In the genomic region with DNA sequence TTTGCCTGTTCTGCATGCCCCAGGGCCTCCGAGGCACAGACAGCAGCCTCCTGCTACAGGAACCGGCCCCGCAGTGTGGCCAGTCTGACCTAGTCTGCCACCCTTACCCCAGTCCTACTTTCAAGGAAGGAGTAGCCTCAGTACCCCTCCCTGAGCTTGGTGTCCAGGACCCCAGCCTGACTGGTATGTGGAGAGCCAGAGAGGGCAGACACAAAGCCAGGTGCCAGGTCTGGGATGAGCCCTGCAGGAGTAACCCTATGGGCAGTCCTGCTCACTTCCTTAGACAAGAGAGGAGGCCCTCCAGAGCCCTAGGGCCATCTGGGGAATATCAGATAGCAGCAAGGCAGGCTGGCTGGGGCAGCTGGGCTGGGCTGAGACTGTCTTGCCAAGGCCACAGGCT, we compare ENCODE assay signal across 20 cellular contexts.
DNase-seq lines count a peak whose midpoint lies in the region; ATAC-seq and TF ChIP-seq lines count a peak whose summit lies in the region.
"Had no signal": no experiment of that assay in that cellular context is flagged by ENCODE, and none has a peak within 500 bp of the region (broad histone marks: within the 10 kb centered on the region; RNA-seq: fewer than 3 reads in every experiment).

No MANE protein-coding gene starts in this region.

- peaks cover 21% of the 10 kb centered on the region for H3K27me3 Mint-ChIP-seq in activated CD4-positive, alpha-beta memory T cell treated with anti-CD3 and anti-CD28 coated beads, Interleukin-2, amount 10 ng/mL, durations not matched to agents 7 days and 5 days

- no peak overlapping the region for H3K27ac ChIP-seq in gastroesophageal sphincter
- H3K27ac ChIP-seq: 22Rv1, GM23248, RWPE1, SJSA1 had no signal

- no peaks in the 10 kb centered on the region for H3K9me3 Mint-ChIP-seq in stimulated activated effector memory CD8-positive, alpha-beta T cell treated with anti-CD3 and anti-CD28 coated beads, Interleukin-12 subunit alpha, Interleukin-12 subunit beta, amount 100 ng/mL, for 72 hours
- H3K9me3 Mint-ChIP-seq in activated CD4-positive, alpha-beta memory T cell treated with anti-CD3 and anti-CD28 coated beads, Interleukin-2, amount 10 ng/mL, durations not matched to agents 7 days and 5 days: no peaks in the 10 kb centered on the region

- no peak overlapping the region for H3K4me3 Mint-ChIP-seq in stimulated activated effector memory CD8-positive, alpha-beta T cell treated with anti-CD3 and anti-CD28 coated beads, Interleukin-12 subunit alpha, Interleukin-12 subunit beta, amount 100 ng/mL, for 72 hours
- H3K4me3 Mint-ChIP-seq in activated CD4-positive, alpha-beta memory T cell treated with anti-CD3 and anti-CD28 coated beads, Interleukin-2, amount 10 ng/mL, durations not matched to agents 7 days and 5 days: no peak overlapping the region
- H3K4me3 Mint-ChIP-seq: CD4-positive, alpha-beta memory T cell had no signal

- no peaks in the 10 kb centered on the region for H3K27me3 ChIP-seq in H7 (ENCODE audit: control insufficient read depth, insufficient read depth, low read length)
- H3K27me3 ChIP-seq in gastroesophageal sphincter: no peaks in the 10 kb centered on the region

- H3K9me3 ChIP-seq in gastroesophageal sphincter: no peaks in the 10 kb centered on the region
- H3K9me3 ChIP-seq: SJSA1 had no signal

- H3K4me1 ChIP-seq in gastroesophageal sphincter: peaks cover 0 to 5% (median 0%) of the 10 kb centered on the region in 3 donors
- H3K4me1 ChIP-seq: SJSA1 had no signal

- DNase-seq in NCI-H2171 treated with DMSO at 0.1 percent for 48 hours (lab: John Stamatoyannopoulos, UW) (peak; percentile 3), NCI-H2171 (lab: John Stamatoyannopoulos, UW) (no peak), H7 (peak; percentile 6), ecto neural progenitor cell (ENCODE audit: low spot score) (peak; percentile 39), T-helper 9 cell (no peak)
- DNase-seq in stimulated activated effector memory CD8-positive, alpha-beta T cell treated with anti-CD3 and anti-CD28 coated beads, Interleukin-12 subunit alpha, Interleukin-12 subunit beta, amount 100 ng/mL, for 72 hours (ENCODE audit: low spot score in 2 of 2): no peak
- no peak for DNase-seq in activated CD4-positive, alpha-beta memory T cell treated with anti-CD3 and anti-CD28 coated beads, Interleukin-2, amount 10 ng/mL, durations not matched to agents 7 days and 5 days
- DNase-seq: Calu3; CD4-positive, alpha-beta memory T cell; DMS79; GM23248; NCI-H1048; NCI-H1436 treated with DMSO at 0.1 percent for 48 hours; NCI-H2081; NCI-H2227 treated with DMSO at 0.1 percent for 48 hours; NCI-H526 had no signal

- TF ChIP-seq EP300 in gastroesophageal sphincter (IDR thresholded peaks at IDR 0.05): no peak

- ATAC-seq in stimulated activated effector memory CD8-positive, alpha-beta T cell treated with anti-CD3 and anti-CD28 coated beads, Interleukin-12 subunit alpha, Interleukin-12 subunit beta, amount 100 ng/mL, for 72 hours: peak; percentile 39
- ATAC-seq in gastroesophageal sphincter: no peak

- POLR2A ChIA-PET in activated CD4-positive, alpha-beta memory T cell treated with anti-CD3 and anti-CD28 coated beads, Interleukin-2, amount 10 ng/mL, durations not matched to agents 7 days and 5 days (lab: Charles Lee): no interaction called here

- TF ChIP-seq POLR2A in gastroesophageal sphincter (IDR thresholded peaks at IDR 0.05): no peak

- no peak overlapping the region for H3K4me3 ChIP-seq in H7 (ENCODE audit: insufficient read depth, low read depth, low read length)
- H3K4me3 ChIP-seq in gastroesophageal sphincter: no peak overlapping the region
- H3K4me3 ChIP-seq: GM23248, SJSA1 had no signal

- 67% methylated on average over 3 of the region's 3 CpGs; no CpG with 5 or more reads in 1 of the 2 donors for WGBS in gastroesophageal sphincter (ENCODE audit: low coverage in 1 of 2), 2 donors

- no peaks in the 10 kb centered on the region for H3K36me3 Mint-ChIP-seq in stimulated activated effector memory CD8-positive, alpha-beta T cell treated with anti-CD3 and anti-CD28 coated beads, Interleukin-12 subunit alpha, Interleukin-12 subunit beta, amount 100 ng/mL, for 72 hours
- no peaks in the 10 kb centered on the region for H3K36me3 Mint-ChIP-seq in activated CD4-positive, alpha-beta memory T cell treated with anti-CD3 and anti-CD28 coated beads, Interleukin-2, amount 10 ng/mL, durations not matched to agents 7 days and 5 days (ENCODE audit: low read depth)
- H3K36me3 Mint-ChIP-seq: CD4-positive, alpha-beta memory T cell had no signal

- no peaks in the 10 kb centered on the region for H3K4me1 Mint-ChIP-seq in stimulated activated effector memory CD8-positive, alpha-beta T cell treated with anti-CD3 and anti-CD28 coated beads, Interleukin-12 subunit alpha, Interleukin-12 subunit beta, amount 100 ng/mL, for 72 hours
- no peaks in the 10 kb centered on the region for H3K4me1 Mint-ChIP-seq in activated CD4-positive, alpha-beta memory T cell treated with anti-CD3 and anti-CD28 coated beads, Interleukin-2, amount 10 ng/mL, durations not matched to agents 7 days and 5 days
- H3K4me1 Mint-ChIP-seq: CD4-positive, alpha-beta memory T cell had no signal

- CTCF ChIA-PET in activated CD4-positive, alpha-beta memory T cell treated with anti-CD3 and anti-CD28 coated beads, Interleukin-2, amount 10 ng/mL, durations not matched to agents 7 days and 5 days (lab: Charles Lee): no interaction called here

- H3K36me3 ChIP-seq in H7 (replicated peaks; ENCODE audit: control insufficient read depth, insufficient read depth, low read length) (no peaks in the 10 kb centered on the region), gastroesophageal sphincter (no peaks in the 10 kb centered on the region)
- H3K36me3 ChIP-seq: SJSA1 had no signal

- no peak for TF ChIP-seq CTCF in gastroesophageal sphincter (IDR thresholded peaks at IDR 0.05)

- no peak overlapping the region for H3K27ac Mint-ChIP-seq in stimulated activated effector memory CD8-positive, alpha-beta T cell treated with anti-CD3 and anti-CD28 coated beads, Interleukin-12 subunit alpha, Interleukin-12 subunit beta, amount 100 ng/mL, for 72 hours
- H3K27ac Mint-ChIP-seq in activated CD4-positive, alpha-beta memory T cell treated with anti-CD3 and anti-CD28 coated beads, Interleukin-2, amount 10 ng/mL, durations not matched to agents 7 days and 5 days: no peak overlapping the region
- H3K27ac Mint-ChIP-seq: CD4-positive, alpha-beta memory T cell had no signal

Comparison
In these comparisons a context has a peak if more than half of its experiments do, and no peak if none do; other contexts are left out.
1. DNase-seq: peak in NCI-H2171 treated with DMSO at 0.1 percent for 48 hours (single experiment), H7 (single experiment) and ecto neural progenitor cell (single experiment); none in NCI-H2171 (single experiment), stimulated activated effector memory CD8-positive, alpha-beta T cell treated with anti-CD3 and anti-CD28 coated beads, Interleukin-12 subunit alpha, Interleukin-12 subunit beta, amount 100 ng/mL, for 72 hours (0 of 2), T-helper 9 cell (single experiment) and activated CD4-positive, alpha-beta memory T cell treated with anti-CD3 and anti-CD28 coated beads, Interleukin-2, amount 10 ng/mL, durations not matched to agents 7 days and 5 days (single experiment).